8 cellular contexts compared by ENCODE assay signal in genomic region chr19:14419038-14419813, GRCh38. TPM values are rescaled to one million over a fixed set of nuclear protein-coding genes. Genes with fewer than 3 reads are reported as not detected.
DNase-seq lines count a peak whose midpoint lies in the region; ATAC-seq and TF ChIP-seq lines count a peak whose summit lies in the region.

DDX39A (minus strand) TSS chr19:14419341; CDS start chr19:14413220, 6,121 bp downstream.

- H3K36me3 ChIP-seq in left lung = peaks cover 0 to 15% of the 10 kb centered on the region in 2 donors

- H3K27me3 ChIP-seq in left lung = no peaks in the 10 kb centered on the region

- TF ChIP-seq CTCF in left lung (IDR thresholded peaks at IDR 0.05) = no peak

- H3K4me3 ChIP-seq in left lung = peak within 1 kb of the TSS; percentile 87 to 98

- ATAC-seq in GM19372 (IDR thresholded peaks at IDR 0.05; ENCODE audit: low read depth, unreplicated experiment) (peak; percentile 89), HG03558 (IDR thresholded peaks at IDR 0.05; ENCODE audit: extremely low read depth, unreplicated experiment) (peak; percentile 82), left lung (peak; percentile 97)

- peaks cover 13 to 48% of the 10 kb centered on the region in 2 donors for H3K4me1 ChIP-seq in left lung

- intact Hi-C loops in left lung (cut with DNase I) = no loop called here

- peak within 1 kb of the TSS; percentile 91 to 94 for H3K27ac ChIP-seq in left lung

- no peaks in the 10 kb centered on the region for H3K9me3 ChIP-seq in left lung

- DNase-seq in C1 segment of cervical spinal cord (lab: John Stamatoyannopoulos, UW) (peak; percentile 53 to 98 (median 96)), NCI-H748 treated with DMSO at 0.1 percent for 48 hours (lab: John Stamatoyannopoulos, UW) (peak; percentile 94), dermis blood vessel endothelial cell (peak; percentile 100), left lung (peak; percentile 97 to 99)
- DNase-seq in activated CD4-positive, alpha-beta T cell treated with anti-CD3 and anti-CD28 coated beads, Interleukin-2, amount 50 U/mL, for 24 hours (ENCODE audit: low read depth in 1 of 2, low spot score in 1 of 2) = peak; percentile 79 to 98
- DNase-seq in stimulated activated CD4-positive, alpha-beta T cell treated with anti-CD3 and anti-CD28 coated beads, Interleukin-2, amount 100 ng/mL, for 48 hours = peak; percentile 89 to 92

RNA-seq across cellular contexts. Expression of gene DDX39A, which starts in this region (rescaled TPM):
- total RNA-seq in dermis blood vessel endothelial cell (104 and 123 TPM in 2 replicates), left lung (10 to 100 TPM; 42.5 to 90.1 TPM)

Comparison
In these comparisons a context has a peak if more than half of its experiments do, and no peak if none do; other contexts are left out.
1. Peak in every context shown above with its lines: DNase-seq, ATAC-seq, H3K4me3 ChIP-seq and H3K27ac ChIP-seq.